8 cellular contexts compared by ENCODE assay signal in genomic region chr14:68937790-68938514, GRCh38. TPM values are rescaled to one million over a fixed set of nuclear protein-coding genes. Genes with fewer than 3 reads are reported as not detected.
DNase-seq lines count a peak whose midpoint lies in the region; ATAC-seq, FAIRE-seq and TF ChIP-seq lines count a peak whose summit lies in the region.

No MANE protein-coding gene starts in this region.

- TF ChIP-seq CTCF in cardiac fibroblast (IDR thresholded peaks at IDR 0.05; ENCODE audit: low read depth, low read length) = peak; percentile 36
- TF ChIP-seq CTCF in lower lobe of right lung (IDR thresholded peaks at IDR 0.05) = no peak

- TF ChIP-seq POLR2A in H54 (IDR thresholded peaks at IDR 0.05; ENCODE audit: low read depth, low read length) = no peak

- FAIRE-seq in urothelium cell line (lab: Jason Lieb, UNC) = peak; percentile 92
- no peak for FAIRE-seq in H54 (lab: Jason Lieb, UNC)

- no peaks in the 10 kb centered on the region for H3K36me3 ChIP-seq in lower lobe of right lung

- ATAC-seq in lower lobe of right lung = peak; percentile 25 to 38
- no peak for ATAC-seq in GM19397 (IDR thresholded peaks at IDR 0.05; ENCODE audit: unreplicated experiment)

- H3K4me3 ChIP-seq in cardiac fibroblast (replicated peaks in 1 of 2; ENCODE audit: low read depth in 2 of 2, low read length in 2 of 2) (no peak overlapping the region), lower lobe of right lung (no peak overlapping the region)

- intact Hi-C loops in lower lobe of right lung (cut with DNase I) = no loop called here

- H3K4me1 ChIP-seq in lower lobe of right lung = peaks cover 71% of the 10 kb centered on the region

- H3K27ac ChIP-seq in lower lobe of right lung = peak overlapping the region; percentile 71

- no peaks in the 10 kb centered on the region for H3K9me3 ChIP-seq in lower lobe of right lung

- no peaks in the 10 kb centered on the region for H3K27me3 ChIP-seq in lower lobe of right lung (ENCODE audit: low read depth)

- DNase-seq in activated CD8-positive, alpha-beta memory T cell treated with anti-CD3 and anti-CD28 coated beads for 24 hours = peak; percentile 73
- DNase-seq in activated CD8-positive, alpha-beta memory T cell treated with anti-CD3 and anti-CD28 coated beads, Interleukin-2, amount 50 U/mL, for 48 hours = no peak
- DNase-seq in cardiac fibroblast (ENCODE audit: low read depth in 2 of 2) = peak; percentile 36 to 62
- no peak for DNase-seq in lower lobe of right lung
- DNase-seq in urothelium cell line (ENCODE audit: low spot score) = no peak
- no peak for DNase-seq in SKM-1 treated with dmso at 0.1 percent for 144 hours (lab: John Stamatoyannopoulos, UW; ENCODE audit: unreplicated experiment)
- no peak for DNase-seq in H54 (ENCODE audit: insufficient read length, low spot score)

RNA-seq across cellular contexts. Expression of gene ACTN1, which starts 41.1 kb away (rescaled TPM):
- 124 TPM for total RNA-seq in lower lobe of right lung

Comparison
In these comparisons a context has a peak if more than half of its experiments do, and no peak if none do; other contexts are left out.
1. DNase-seq: peak in activated CD8-positive, alpha-beta memory T cell treated with anti-CD3 and anti-CD28 coated beads for 24 hours (single experiment) and cardiac fibroblast (2 of 2); none in activated CD8-positive, alpha-beta memory T cell treated with anti-CD3 and anti-CD28 coated beads, Interleukin-2, amount 50 U/mL, for 48 hours (single experiment), lower lobe of right lung (single experiment), urothelium cell line (single experiment), SKM-1 treated with dmso at 0.1 percent for 144 hours (single experiment) and H54 (single experiment).